Comparison of ENCODE assay signal across 1 cellular context in genomic region chr3:74591946-74592345, GRCh38.
TF ChIP-seq lines count a peak whose summit lies in the region.

No MANE protein-coding gene starts in this region.

TF ChIP-seq in IMR-90, 13 proteins besides CTCF, POLR2A, EP300 and RAD21:
- no peak for TF ChIP-seq USF2 (IDR thresholded peaks at IDR 0.05; ENCODE audit: low read depth, low read length)
- TF ChIP-seq NFE2L2 (IDR thresholded peaks at IDR 0.05; ENCODE audit: low read depth, low read length) = no peak
- no peak for TF ChIP-seq RCOR1 (IDR thresholded peaks at IDR 0.05; ENCODE audit: insufficient replicate concordance, low read length)
- TF ChIP-seq RFX5 (IDR thresholded peaks at IDR 0.05; ENCODE audit: low read depth, low read length) = no peak
- TF ChIP-seq ELK1 (IDR thresholded peaks at IDR 0.05; ENCODE audit: borderline replicate concordance, low read depth, low read length) = no peak
- no peak for TF ChIP-seq SMC3 (IDR thresholded peaks at IDR 0.05; ENCODE audit: low read depth, low read length)
- no peak for TF ChIP-seq FOS (IDR thresholded peaks at IDR 0.05; ENCODE audit: low read depth, low read length)
- TF ChIP-seq CHD1 (IDR thresholded peaks at IDR 0.05; ENCODE audit: low read depth, low read length) = no peak
- TF ChIP-seq BHLHE40 (IDR thresholded peaks at IDR 0.05; ENCODE audit: low read depth, low read length) = no peak
- TF ChIP-seq MAZ (IDR thresholded peaks at IDR 0.05; ENCODE audit: borderline replicate concordance, low read depth, low read length) = no peak
- TF ChIP-seq CEBPB (IDR thresholded peaks at IDR 0.05; ENCODE audit: low read depth, low read length) = no peak
- no peak for TF ChIP-seq MXI1 (IDR thresholded peaks at IDR 0.05; ENCODE audit: borderline replicate concordance, low read depth, low read length)
- TF ChIP-seq MAFK (IDR thresholded peaks at IDR 0.05; ENCODE audit: low read depth, low read length) = no peak
